In the genomic region with DNA sequence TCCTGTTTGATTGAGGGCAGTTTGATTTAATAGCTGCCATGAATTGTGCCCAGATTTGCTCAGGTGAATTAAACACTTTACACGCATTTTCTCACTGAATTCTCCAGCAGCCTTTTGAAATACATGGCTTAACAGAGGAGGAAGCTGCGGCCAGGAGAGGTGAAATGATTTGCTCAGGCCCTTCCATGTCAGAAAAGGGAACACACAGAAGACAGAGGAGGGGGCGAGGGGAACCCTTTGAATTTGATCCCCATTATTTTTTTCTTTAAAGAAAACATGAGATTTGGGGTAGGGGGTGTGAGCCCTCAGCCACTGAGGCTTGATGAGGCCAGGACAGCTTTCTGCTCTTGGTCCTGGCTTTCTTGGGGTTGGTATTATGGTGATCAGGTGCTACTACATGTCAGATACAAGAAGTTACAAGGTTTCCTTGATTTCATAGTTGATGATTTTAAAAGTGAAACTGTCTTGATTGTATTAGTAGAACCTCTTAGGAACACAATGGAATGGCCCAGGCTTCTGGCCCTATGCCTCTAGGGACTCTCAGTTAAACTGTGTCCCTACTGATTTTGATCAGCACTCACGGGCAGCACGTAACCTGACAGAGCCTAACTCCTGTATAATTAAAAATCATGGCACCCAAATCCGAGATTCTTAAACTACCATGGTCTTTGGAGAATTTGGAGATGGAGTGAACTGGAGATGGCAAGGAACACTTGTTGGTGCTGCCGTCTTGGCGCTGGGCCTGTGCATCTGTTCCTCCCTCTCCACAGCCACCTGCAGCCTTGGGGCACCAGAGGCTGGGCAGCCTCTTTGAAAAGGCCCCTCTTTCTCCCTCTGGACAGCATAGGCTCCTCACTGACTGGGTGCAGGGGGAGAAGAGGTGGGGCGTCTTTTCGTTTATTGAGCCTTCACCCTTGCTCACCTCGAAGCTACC, we compare ENCODE assay signal across 11 cellular contexts.
DNase-seq lines count a peak whose midpoint lies in the region; ATAC-seq and TF ChIP-seq lines count a peak whose summit lies in the region.
"Had no signal": no experiment of that assay in that cellular context is flagged by ENCODE, and none has a peak within 500 bp of the region (broad histone marks: within the 10 kb centered on the region; RNA-seq: fewer than 3 reads in every experiment).

No MANE protein-coding gene starts in this region.

- no peaks in the 10 kb centered on the region for H3F3A ChIP-seq in DOHH2 (ENCODE audit: control insufficient read depth, insufficient read depth)

- ATAC-seq in GM21515 (IDR thresholded peaks at IDR 0.05; ENCODE audit: unreplicated experiment) (peak; percentile 45), left lung (peak; percentile 7), HG02763 (IDR thresholded peaks at IDR 0.05; ENCODE audit: unreplicated experiment) (no peak)

- H4K20me1 ChIP-seq in DOHH2 (ENCODE audit: control insufficient read depth, insufficient read depth, low read depth, low read length) (no peaks in the 10 kb centered on the region), KMS-11 (ENCODE audit: insufficient read depth) (no peaks in the 10 kb centered on the region)

- H3K9me2 ChIP-seq in DOHH2 (replicated peaks; ENCODE audit: control insufficient read depth, low read length), result no peaks in the 10 kb centered on the region

- H3K27me3 Mint-ChIP-seq in activated T-helper 2 cell treated with anti-CD3 and anti-CD28 coated beads, Interferon-gamma antibody, Interleukin-2, Interleukin-4, amounts not matched to agents 10 μg/mL and 5 μg/mL and 100 μg/mL, durations not matched to agents 14 hours and 24 hours and 36 hours (ENCODE audit: low read depth), result peaks cover 2% of the 10 kb centered on the region
- H3K27me3 Mint-ChIP-seq: activated CD4-positive, alpha-beta T cell treated with anti-CD3 and anti-CD28 coated beads, Interleukin-2, amount 10 ng/mL, durations not matched to agents 7 days and 5 days had no signal

- intact Hi-C loops in left lung (cut with DNase I), result no loop called here
- intact Hi-C loops in activated T-helper 2 cell treated with anti-CD3 and anti-CD28 coated beads, Interferon-gamma antibody, Interleukin-2, Interleukin-4, amounts not matched to agents 10 μg/mL and 5 μg/mL and 100 μg/mL, durations not matched to agents 14 hours and 24 hours and 36 hours (cut with micrococcal nuclease), result no loop called here

- no peak overlapping the region for H3K4me3 Mint-ChIP-seq in activated T-helper 2 cell treated with anti-CD3 and anti-CD28 coated beads, Interferon-gamma antibody, Interleukin-2, Interleukin-4, amounts not matched to agents 10 μg/mL and 5 μg/mL and 100 μg/mL, durations not matched to agents 14 hours and 24 hours and 36 hours (ENCODE audit: low read depth)
- H3K4me3 Mint-ChIP-seq: activated CD4-positive, alpha-beta T cell treated with anti-CD3 and anti-CD28 coated beads, Interleukin-2, amount 10 ng/mL, durations not matched to agents 7 days and 5 days had no signal

- H3K79me2 ChIP-seq in DOHH2 (ENCODE audit: control insufficient read depth, low read length), result peaks cover 76% of the 10 kb centered on the region
- H3K79me2 ChIP-seq in KMS-11 (ENCODE audit: insufficient read depth, low read depth), result peaks cover 93% of the 10 kb centered on the region

- DNase-seq in left lung, result no peak
- no peak for DNase-seq in activated T-helper 2 cell treated with anti-CD3 and anti-CD28 coated beads, Interferon-gamma antibody, Interleukin-2, Interleukin-4, amounts not matched to agents 10 μg/mL and 5 μg/mL and 100 μg/mL, durations not matched to agents 14 hours and 24 hours and 36 hours (ENCODE audit: low spot score)
- DNase-seq in stimulated activated CD4-positive, alpha-beta T cell treated with anti-CD3 and anti-CD28 coated beads, Interleukin-2, amount 100 ng/mL, for 24 hours, result no peak
- no peak for DNase-seq in retina
- DNase-seq: activated CD4-positive, alpha-beta T cell treated with anti-CD3 and anti-CD28 coated beads, Interleukin-2, amount 10 ng/mL, durations not matched to agents 7 days and 5 days; KBM-7 had no signal

- peaks cover 3% of the 10 kb centered on the region for H3K9me3 Mint-ChIP-seq in activated T-helper 2 cell treated with anti-CD3 and anti-CD28 coated beads, Interferon-gamma antibody, Interleukin-2, Interleukin-4, amounts not matched to agents 10 μg/mL and 5 μg/mL and 100 μg/mL, durations not matched to agents 14 hours and 24 hours and 36 hours

- peak overlapping the region; percentile 50 for H3K4me2 ChIP-seq in DOHH2 (ENCODE audit: low read length)
- H3K4me2 ChIP-seq in KMS-11, result peak overlapping the region; percentile 9; the same call in 1 of the 2 replicates

- H3K27me3 ChIP-seq in DOHH2 (ENCODE audit: control insufficient read depth, low read length) (no peaks in the 10 kb centered on the region), KMS-11 (ENCODE audit: insufficient read depth, low read depth) (no peaks in the 10 kb centered on the region), left lung (no peaks in the 10 kb centered on the region)

- no peak for TF ChIP-seq CTCF in DOHH2 (IDR thresholded peaks at IDR 0.05; ENCODE audit: low read depth, low read length, poor library complexity, severe bottlenecking)
- TF ChIP-seq CTCF in KMS-11 (conservative IDR thresholded peaks at IDR 0.05; ENCODE audit: low read depth, low read length), result no peak
- no peak for TF ChIP-seq CTCF in left lung (IDR thresholded peaks at IDR 0.05)

- H3K4me3 ChIP-seq in DOHH2 (ENCODE audit: low read length) (0 out of 2 replicates have a peak overlapping the region, but pooled peaks have one; percentile 9), KMS-11 (IDR thresholded peaks at IDR 0.05; ENCODE audit: insufficient read depth, low read depth, low read length) (no peak overlapping the region), left lung (no peak overlapping the region)

- H3K4me1 ChIP-seq in DOHH2 (ENCODE audit: control insufficient read depth, low read length) (peaks cover 38% of the 10 kb centered on the region), KMS-11 (ENCODE audit: low read depth, poor library complexity, severe bottlenecking) (peaks cover 71% of the 10 kb centered on the region), left lung (peaks cover 10 to 27% of the 10 kb centered on the region in 2 donors)

- H3K36me3 ChIP-seq in DOHH2 (ENCODE audit: control insufficient read depth, low read length) (no peaks in the 10 kb centered on the region), KMS-11 (ENCODE audit: insufficient read depth) (no peaks in the 10 kb centered on the region), left lung (no peaks in the 10 kb centered on the region)

- no peak overlapping the region for H3K9ac ChIP-seq in KMS-11
- H3K9ac ChIP-seq: parathyroid adenoma had no signal

- H3K27ac ChIP-seq in DOHH2 (ENCODE audit: low read depth, low read length) (no peak overlapping the region), KMS-11 (peak overlapping the region; percentile 16; the same call in 1 of the 2 replicates), left lung (peak overlapping the region in 1 of 2 donors; percentile 9)
- H3K27ac ChIP-seq: parathyroid adenoma had no signal

- H3K9me3 ChIP-seq in DOHH2 (ENCODE audit: control insufficient read depth, insufficient read depth, low read length) (no peaks in the 10 kb centered on the region), left lung (peaks cover 0 to 4% of the 10 kb centered on the region in 2 donors)

- no peak overlapping the region for H3K27ac Mint-ChIP-seq in activated T-helper 2 cell treated with anti-CD3 and anti-CD28 coated beads, Interferon-gamma antibody, Interleukin-2, Interleukin-4, amounts not matched to agents 10 μg/mL and 5 μg/mL and 100 μg/mL, durations not matched to agents 14 hours and 24 hours and 36 hours
- H3K27ac Mint-ChIP-seq: activated CD4-positive, alpha-beta T cell treated with anti-CD3 and anti-CD28 coated beads, Interleukin-2, amount 10 ng/mL, durations not matched to agents 7 days and 5 days had no signal

- no peaks in the 10 kb centered on the region for H3K36me3 Mint-ChIP-seq in activated T-helper 2 cell treated with anti-CD3 and anti-CD28 coated beads, Interferon-gamma antibody, Interleukin-2, Interleukin-4, amounts not matched to agents 10 μg/mL and 5 μg/mL and 100 μg/mL, durations not matched to agents 14 hours and 24 hours and 36 hours (ENCODE audit: low read depth)

- H3K4me1 Mint-ChIP-seq in activated T-helper 2 cell treated with anti-CD3 and anti-CD28 coated beads, Interferon-gamma antibody, Interleukin-2, Interleukin-4, amounts not matched to agents 10 μg/mL and 5 μg/mL and 100 μg/mL, durations not matched to agents 14 hours and 24 hours and 36 hours (ENCODE audit: low read depth), result no peaks in the 10 kb centered on the region
- H3K4me1 Mint-ChIP-seq: activated CD4-positive, alpha-beta T cell treated with anti-CD3 and anti-CD28 coated beads, Interleukin-2, amount 10 ng/mL, durations not matched to agents 7 days and 5 days had no signal

- H2AFZ ChIP-seq in KMS-11 (ENCODE audit: low read depth), result no peak overlapping the region
- H2AFZ ChIP-seq: parathyroid adenoma had no signal
